ENCODE assay signal across 11 cellular contexts in genomic region chr16:67242138-67242730, GRCh38. TPM values are rescaled to one million over a fixed set of nuclear protein-coding genes. Genes with fewer than 3 reads are reported as not detected.
DNase-seq lines count a peak whose midpoint lies in the region; ATAC-seq lines count a peak whose summit lies in the region.
"Had no signal": no experiment of that assay in that cellular context is flagged by ENCODE, and none has a peak within 500 bp of the region (broad histone marks: within the 10 kb centered on the region; RNA-seq: fewer than 3 reads in every experiment).

No MANE protein-coding gene starts in this region.

- in situ Hi-C loops in GM23248 (cut with MboI): no loop called here

- no peaks in the 10 kb centered on the region for H3K36me3 ChIP-seq in GM23248 (ENCODE audit: low read depth)

- H3K4me3 Mint-ChIP-seq in activated T-helper 1 cell treated with anti-CD3 and anti-CD28 coated beads, Interleukin-12 subunit alpha, Interleukin-12 subunit beta, Interleukin-2, Interleukin-4 antibody, amounts not matched to agents 30 ng/mL and 10 ng/mL and 1 ng/mL, durations not matched to agents 14 hours and 24 hours and 36 hours: no peak overlapping the region
- H3K4me3 Mint-ChIP-seq in stimulated activated effector memory CD8-positive, alpha-beta T cell treated with anti-CD3 and anti-CD28 coated beads, Interleukin-12 subunit alpha, Interleukin-12 subunit beta, amount 100 ng/mL, for 72 hours: no peak overlapping the region
- H3K4me3 Mint-ChIP-seq: naive thymus-derived CD8-positive, alpha-beta T cell had no signal

- no peak overlapping the region for H3K4me3 ChIP-seq in GM23248
- no peak overlapping the region for H3K4me3 ChIP-seq in right cardiac atrium (ENCODE audit: low read length)

- peaks cover 15% of the 10 kb centered on the region for H3K36me3 Mint-ChIP-seq in activated T-helper 1 cell treated with anti-CD3 and anti-CD28 coated beads, Interleukin-12 subunit alpha, Interleukin-12 subunit beta, Interleukin-2, Interleukin-4 antibody, amounts not matched to agents 30 ng/mL and 10 ng/mL and 1 ng/mL, durations not matched to agents 14 hours and 24 hours and 36 hours (ENCODE audit: low read depth)
- H3K36me3 Mint-ChIP-seq in stimulated activated effector memory CD8-positive, alpha-beta T cell treated with anti-CD3 and anti-CD28 coated beads, Interleukin-12 subunit alpha, Interleukin-12 subunit beta, amount 100 ng/mL, for 72 hours: peaks cover 58% of the 10 kb centered on the region

- H3K9me3 ChIP-seq in GM23248 (ENCODE audit: low read depth) (no peaks in the 10 kb centered on the region), right cardiac atrium (ENCODE audit: control insufficient read depth, low read length) (no peaks in the 10 kb centered on the region)

- no peaks in the 10 kb centered on the region for H3K9me2 ChIP-seq in GM23248 (ENCODE audit: insufficient read depth)

- peak overlapping the region; percentile 67 for H3K27ac Mint-ChIP-seq in activated T-helper 1 cell treated with anti-CD3 and anti-CD28 coated beads, Interleukin-12 subunit alpha, Interleukin-12 subunit beta, Interleukin-2, Interleukin-4 antibody, amounts not matched to agents 30 ng/mL and 10 ng/mL and 1 ng/mL, durations not matched to agents 14 hours and 24 hours and 36 hours
- H3K27ac Mint-ChIP-seq in stimulated activated effector memory CD8-positive, alpha-beta T cell treated with anti-CD3 and anti-CD28 coated beads, Interleukin-12 subunit alpha, Interleukin-12 subunit beta, amount 100 ng/mL, for 72 hours: peak overlapping the region; percentile 90

- H3K4me1 ChIP-seq in GM23248 (ENCODE audit: insufficient read depth): peaks cover 56% of the 10 kb centered on the region
- peaks cover 28% of the 10 kb centered on the region for H3K4me1 ChIP-seq in right cardiac atrium (ENCODE audit: control insufficient read depth, insufficient read depth, low read length)

- peak overlapping the region; percentile 79 for H3K9ac ChIP-seq in GM23248

- intact Hi-C loops in activated T-helper 1 cell treated with anti-CD3 and anti-CD28 coated beads, Interleukin-12 subunit alpha, Interleukin-12 subunit beta, Interleukin-2, Interleukin-4 antibody, amounts not matched to agents 30 ng/mL and 10 ng/mL and 1 ng/mL, durations not matched to agents 14 hours and 24 hours and 36 hours (cut with micrococcal nuclease): loop anchor here (10.0 kb wide), 2 partner anchors 843 to 1083 kb away; partner anchors contain the start of gene NFATC3
- intact Hi-C loops in right cardiac atrium (cut with DNase I): no loop called here

- no peak overlapping the region for H3K4me2 ChIP-seq in GM23248 (ENCODE audit: unreplicated experiment)

- ATAC-seq in right cardiac atrium: no peak
- no peak for ATAC-seq in stimulated activated effector memory CD8-positive, alpha-beta T cell treated with anti-CD3 and anti-CD28 coated beads, Interleukin-12 subunit alpha, Interleukin-12 subunit beta, amount 100 ng/mL, for 72 hours
- no peak for ATAC-seq in HG02981 (IDR thresholded peaks at IDR 0.05; ENCODE audit: unreplicated experiment)
- ATAC-seq: naive thymus-derived CD8-positive, alpha-beta T cell had no signal

- H3K27me3 ChIP-seq in GM23248 (replicated peaks; ENCODE audit: insufficient read depth): no peaks in the 10 kb centered on the region
- no peaks in the 10 kb centered on the region for H3K27me3 ChIP-seq in right cardiac atrium (ENCODE audit: control insufficient read depth, insufficient read depth)

- no peak overlapping the region for H2AFZ ChIP-seq in GM23248

- WGBS in GM23248 (ENCODE audit: low coverage in 1 of 2, low lambda C conversion rate in 2 of 2, missing lambda C conversion rate in 2 of 2), 2 experiments: 71 to 81% methylated on average over 4 of the region's 4 CpGs
- 56% methylated on average over 4 of the region's 4 CpGs for whole genome bisulfite sequencing in right cardiac atrium

- no peaks in the 10 kb centered on the region for H3K9me3 Mint-ChIP-seq in activated T-helper 1 cell treated with anti-CD3 and anti-CD28 coated beads, Interleukin-12 subunit alpha, Interleukin-12 subunit beta, Interleukin-2, Interleukin-4 antibody, amounts not matched to agents 30 ng/mL and 10 ng/mL and 1 ng/mL, durations not matched to agents 14 hours and 24 hours and 36 hours
- H3K9me3 Mint-ChIP-seq in stimulated activated effector memory CD8-positive, alpha-beta T cell treated with anti-CD3 and anti-CD28 coated beads, Interleukin-12 subunit alpha, Interleukin-12 subunit beta, amount 100 ng/mL, for 72 hours: no peaks in the 10 kb centered on the region
- H3K9me3 Mint-ChIP-seq: naive thymus-derived CD8-positive, alpha-beta T cell had no signal

- H3K79me2 ChIP-seq in GM23248 (ENCODE audit: insufficient read depth): peaks cover 36% of the 10 kb centered on the region

- H3K4me1 Mint-ChIP-seq in activated T-helper 1 cell treated with anti-CD3 and anti-CD28 coated beads, Interleukin-12 subunit alpha, Interleukin-12 subunit beta, Interleukin-2, Interleukin-4 antibody, amounts not matched to agents 30 ng/mL and 10 ng/mL and 1 ng/mL, durations not matched to agents 14 hours and 24 hours and 36 hours (ENCODE audit: low read depth): peaks cover 51% of the 10 kb centered on the region
- H3K4me1 Mint-ChIP-seq in stimulated activated effector memory CD8-positive, alpha-beta T cell treated with anti-CD3 and anti-CD28 coated beads, Interleukin-12 subunit alpha, Interleukin-12 subunit beta, amount 100 ng/mL, for 72 hours: peaks cover 47% of the 10 kb centered on the region

- H4K20me1 ChIP-seq in GM23248 (ENCODE audit: insufficient read depth): no peaks in the 10 kb centered on the region

- no peak for DNase-seq in GM23248
- no peak for DNase-seq in activated T-helper 1 cell treated with anti-CD3 and anti-CD28 coated beads, Interleukin-12 subunit alpha, Interleukin-12 subunit beta, Interleukin-2, Interleukin-4 antibody, amounts not matched to agents 30 ng/mL and 10 ng/mL and 1 ng/mL, durations not matched to agents 14 hours and 24 hours and 36 hours (ENCODE audit: low spot score)
- peak in 1 of 3 donors; percentile 20 for DNase-seq in right cardiac atrium
- no peak for DNase-seq in stimulated activated effector memory CD8-positive, alpha-beta T cell treated with anti-CD3 and anti-CD28 coated beads, Interleukin-12 subunit alpha, Interleukin-12 subunit beta, amount 100 ng/mL, for 72 hours (ENCODE audit: low spot score in 2 of 2)
- DNase-seq in GOT3 (lab: John Stamatoyannopoulos, UW): no peak
- DNase-seq in SW480 (ENCODE audit: low spot score): no peak
- DNase-seq: cerebellar nuclear complex; naive thymus-derived CD8-positive, alpha-beta T cell; NCI-H1436 treated with DMSO at 0.1 percent for 48 hours; stimulated activated CD4-positive, alpha-beta T cell treated with anti-CD3 and anti-CD28 coated beads, Interleukin-4, amount 100 ng/mL, for 4 hours had no signal

- no peaks in the 10 kb centered on the region for H3K27me3 Mint-ChIP-seq in activated T-helper 1 cell treated with anti-CD3 and anti-CD28 coated beads, Interleukin-12 subunit alpha, Interleukin-12 subunit beta, Interleukin-2, Interleukin-4 antibody, amounts not matched to agents 30 ng/mL and 10 ng/mL and 1 ng/mL, durations not matched to agents 14 hours and 24 hours and 36 hours (ENCODE audit: insufficient read depth)
- H3K27me3 Mint-ChIP-seq: naive thymus-derived CD8-positive, alpha-beta T cell had no signal

- peaks cover 54% of the 10 kb centered on the region for H3F3A ChIP-seq in GM23248 (ENCODE audit: insufficient read depth)

- H3K27ac ChIP-seq in GM23248 (peak overlapping the region; percentile 95), right cardiac atrium (ENCODE audit: low read length) (peak overlapping the region; percentile 86)

RNA-seq across cellular contexts. Expression of gene FHOD1, which starts 5.0 kb away (rescaled TPM):
- total RNA-seq in GM23248 (2014; rRNA removed; shearing (Covaris generic)): 14.9 and 24.2 TPM in 2 replicates
- polyA plus RNA-seq in GM23248 (2016; fragmentation: Nextera tagmentation; extraction: Ambion mirVana) (7.7 and 9.3 TPM in 2 replicates), right cardiac atrium (20.5 TPM)
- 116 and 119 TPM in 2 replicates for total RNA-seq in activated T-helper 1 cell treated with anti-CD3 and anti-CD28 coated beads, Interleukin-12 subunit alpha, Interleukin-12 subunit beta, Interleukin-2, Interleukin-4 antibody, amounts not matched to agents 30 ng/mL and 10 ng/mL and 1 ng/mL, durations not matched to agents 14 hours and 24 hours and 36 hours
- total RNA-seq in right cardiac atrium: 10 to 100 TPM; 16.9 to 32.1 (median 19.4) TPM

RNA-seq across cellular contexts. Expression of gene SLC9A5, which starts 6.5 kb away (rescaled TPM):
- 2.2 and 2.7 TPM in 2 replicates for total RNA-seq in GM23248 (2014; rRNA removed; shearing (Covaris generic))
- polyA plus RNA-seq in GM23248 (2016; fragmentation: Nextera tagmentation; extraction: Ambion mirVana) (2.5 and 2.6 TPM in 2 replicates), right cardiac atrium (1.9 TPM)
- total RNA-seq in activated T-helper 1 cell treated with anti-CD3 and anti-CD28 coated beads, Interleukin-12 subunit alpha, Interleukin-12 subunit beta, Interleukin-2, Interleukin-4 antibody, amounts not matched to agents 30 ng/mL and 10 ng/mL and 1 ng/mL, durations not matched to agents 14 hours and 24 hours and 36 hours: 5.1 TPM in 2 replicates
- total RNA-seq in right cardiac atrium: 1 to 10 TPM; 2.2 to 2.9 (median 2.5) TPM

RNA-seq across cellular contexts. Expression of gene TMEM208, which starts 15.3 kb away (rescaled TPM):
- total RNA-seq in GM23248 (2014; rRNA removed; shearing (Covaris generic)): 24.9 and 53.8 TPM in 2 replicates
- polyA plus RNA-seq in GM23248 (2016; fragmentation: Nextera tagmentation; extraction: Ambion mirVana) (97.0 and 98.0 TPM in 2 replicates), right cardiac atrium (43.5 TPM)
- 68.5 and 72.4 TPM in 2 replicates for total RNA-seq in activated T-helper 1 cell treated with anti-CD3 and anti-CD28 coated beads, Interleukin-12 subunit alpha, Interleukin-12 subunit beta, Interleukin-2, Interleukin-4 antibody, amounts not matched to agents 30 ng/mL and 10 ng/mL and 1 ng/mL, durations not matched to agents 14 hours and 24 hours and 36 hours
- total RNA-seq in right cardiac atrium: 10 to 100 TPM; 15.4 to 26.2 (median 17.0) TPM

RNA-seq across cellular contexts. Expression of gene PLEKHG4, which starts 37.1 kb away (rescaled TPM):
- 24.2 and 38.8 TPM in 2 replicates for total RNA-seq in GM23248 (2014; rRNA removed; shearing (Covaris generic))
- polyA plus RNA-seq in GM23248 (2016; fragmentation: Nextera tagmentation; extraction: Ambion mirVana) (10.4 and 12.5 TPM in 2 replicates), right cardiac atrium (2.2 TPM)
- total RNA-seq in activated T-helper 1 cell treated with anti-CD3 and anti-CD28 coated beads, Interleukin-12 subunit alpha, Interleukin-12 subunit beta, Interleukin-2, Interleukin-4 antibody, amounts not matched to agents 30 ng/mL and 10 ng/mL and 1 ng/mL, durations not matched to agents 14 hours and 24 hours and 36 hours: 39.6 and 42.3 TPM in 2 replicates
- 1 to 10 TPM; 2.2 to 2.8 (median 2.5) TPM for total RNA-seq in right cardiac atrium

RNA-seq across cellular contexts. Expression of gene ELMO3, which starts 43.3 kb away (rescaled TPM):
- total RNA-seq in GM23248 (2014; rRNA removed; shearing (Covaris generic)): 1.5 and 1.6 TPM in 2 replicates
- polyA plus RNA-seq in GM23248 (2016; fragmentation: Nextera tagmentation; extraction: Ambion mirVana) (0.10 TPM in 1 of 2 replicates, not detected in the other), right cardiac atrium (0.72 TPM)
- total RNA-seq in activated T-helper 1 cell treated with anti-CD3 and anti-CD28 coated beads, Interleukin-12 subunit alpha, Interleukin-12 subunit beta, Interleukin-2, Interleukin-4 antibody, amounts not matched to agents 30 ng/mL and 10 ng/mL and 1 ng/mL, durations not matched to agents 14 hours and 24 hours and 36 hours: 8.5 and 9.0 TPM in 2 replicates
- total RNA-seq in right cardiac atrium: under 1 TPM; 0.51 to 0.85 (median 0.76) TPM
- polyA plus RNA-seq: naive thymus-derived CD8-positive, alpha-beta T cell had no signal
